Comparison of ENCODE assay signal across 8 cellular contexts in the genomic region with DNA sequence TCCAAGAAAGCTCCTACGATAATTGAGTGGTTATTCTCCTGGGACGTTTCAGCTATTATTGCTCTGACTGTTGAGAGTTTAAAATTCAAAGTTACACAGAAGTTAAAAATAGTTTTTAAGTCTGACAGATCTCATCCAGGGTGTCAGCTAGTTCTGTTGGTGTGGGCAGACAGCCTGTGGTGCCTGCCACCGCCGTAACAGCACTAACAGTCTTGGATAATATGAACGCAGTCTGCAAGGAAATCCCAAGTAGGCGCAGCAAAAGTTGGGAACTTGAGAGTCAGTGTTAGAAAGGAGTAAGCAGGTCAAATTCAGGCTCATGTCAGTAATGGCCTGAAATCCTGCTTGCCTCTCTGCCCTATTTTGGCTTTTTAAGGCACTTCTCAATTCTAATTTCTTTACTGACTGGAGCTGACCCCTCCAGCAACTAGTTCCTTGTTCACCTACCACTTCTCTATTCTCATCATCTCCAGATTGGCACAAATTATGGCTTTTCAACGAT. TPM values are rescaled to one million over a fixed set of nuclear protein-coding genes. Genes with fewer than 3 reads are reported as not detected.
DNase-seq lines count a peak whose midpoint lies in the region; ATAC-seq, FAIRE-seq and TF ChIP-seq lines count a peak whose summit lies in the region.

No MANE protein-coding gene starts in this region.

- 80% methylated on average over 7 of the region's 7 CpGs; no CpG with 5 or more reads in 1 of the 2 experiments for WGBS in H1 (ENCODE audit: extremely low coverage in 1 of 2, insufficient coverage in 1 of 2, insufficient read length in 1 of 2, insufficient replicate concordance in 2 of 2, low coverage in 1 of 2, low lambda C conversion rate in 2 of 2, missing lambda C conversion rate in 1 of 2), 2 experiments
- WGBS in neuronal stem cell (ENCODE audit: extremely low coverage in 2 of 2, insufficient read length in 2 of 2, insufficient replicate concordance in 1 of 2), 2 donors = no CpG with 5 or more reads among the region's 7 CpGs

- H4K8ac ChIP-seq in H1 (ENCODE audit: extremely low read depth, insufficient read depth, low read length) (no peak overlapping the region), neuronal stem cell (ENCODE audit: low read depth, low read length) (no peak overlapping the region)

- no peaks in the 10 kb centered on the region for H3K36me3 ChIP-seq in BLaER1
- no peaks in the 10 kb centered on the region for H3K36me3 ChIP-seq in H1 (ENCODE audit: control insufficient read depth in 2 of 4, insufficient read depth in 4 of 4, low read length in 3 of 4)
- no peaks in the 10 kb centered on the region for H3K36me3 ChIP-seq in neuronal stem cell (replicated peaks in 1 of 2; ENCODE audit: control insufficient read depth in 2 of 2, insufficient read depth in 2 of 2, low read length in 2 of 2)

- H2AFZ ChIP-seq in H1 (ENCODE audit: low read length) (no peak overlapping the region), neuronal stem cell (ENCODE audit: low read length) (peak overlapping the region; percentile 97)

- H3K23ac ChIP-seq in H1 (ENCODE audit: insufficient read length) (no peak overlapping the region), neuronal stem cell (ENCODE audit: low read depth, low read length, poor library complexity) (no peak overlapping the region)

- H4K5ac ChIP-seq in H1 (ENCODE audit: insufficient read length, low read depth, low read length) = no peak overlapping the region

- TF ChIP-seq CTCF in H1 (IDR thresholded peaks at IDR 0.05; ENCODE audit: control extremely low read depth in 1 of 3, insufficient read depth in 1 of 3, low read depth in 1 of 3, low read length in 3 of 3) (no peak), GM13977 (IDR thresholded peaks at IDR 0.05; ENCODE audit: extremely low read depth, insufficient read depth, missing control alignments) (no peak)

- H3K27ac ChIP-seq in BLaER1 = no peak overlapping the region
- no peak overlapping the region for H3K27ac ChIP-seq in H1 (ENCODE audit: low read depth, low read length)
- H3K27ac ChIP-seq in neuronal stem cell (replicated peaks; ENCODE audit: low read length) = no peak overlapping the region

- H3K79me1 ChIP-seq in H1 (ENCODE audit: low read depth, low read length) (no peaks in the 10 kb centered on the region), neuronal stem cell (ENCODE audit: low read depth, low read length) (peaks cover 3% of the 10 kb centered on the region)

- H2BK5ac ChIP-seq in H1 (ENCODE audit: low read depth, low read length) = no peak overlapping the region
- no peak overlapping the region for H2BK5ac ChIP-seq in neuronal stem cell (ENCODE audit: low read length)

- no peak overlapping the region for H3K56ac ChIP-seq in H1 (replicated peaks; ENCODE audit: insufficient read length, low read depth, low read length)

- ATAC-seq in GM21528 (IDR thresholded peaks at IDR 0.05; ENCODE audit: low FRiP score, unreplicated experiment) (no peak), GM18867 (IDR thresholded peaks at IDR 0.05; ENCODE audit: unreplicated experiment) (no peak), HG03469 (IDR thresholded peaks at IDR 0.05; ENCODE audit: unreplicated experiment) (no peak)

- H3K9ac ChIP-seq in BLaER1 = no peak overlapping the region
- H3K9ac ChIP-seq in H1 (replicated peaks in 1 of 4; ENCODE audit: extremely low read depth in 1 of 4, low read depth in 3 of 4, low read length in 3 of 4) = no peak overlapping the region
- no peak overlapping the region for H3K9ac ChIP-seq in neuronal stem cell (ENCODE audit: low read depth, low read length, poor library complexity)

- H2BK20ac ChIP-seq in H1 (ENCODE audit: low read length) = no peak overlapping the region

- H3K4me1 ChIP-seq in BLaER1 (peaks cover 19% of the 10 kb centered on the region), H1 (replicated peaks in 1 of 4; ENCODE audit: control insufficient read depth in 3 of 4, insufficient read depth in 4 of 4, low read length in 3 of 4) (no peaks in the 10 kb centered on the region), neuronal stem cell (ENCODE audit: control insufficient read depth in 2 of 2, insufficient read depth in 1 of 2, low read depth in 1 of 2, low read length in 2 of 2) (peaks cover 0 to 7% of the 10 kb centered on the region in 2 donors)

- H2AK5ac ChIP-seq in H1 (ENCODE audit: low read depth, low read length) = no peak overlapping the region
- no peak overlapping the region for H2AK5ac ChIP-seq in neuronal stem cell (ENCODE audit: low read depth, low read length)

- H4K20me1 ChIP-seq in BLaER1 (peaks cover 10% of the 10 kb centered on the region; the same call in 1 of the 2 replicates), H1 (replicated peaks in 1 of 2; ENCODE audit: control insufficient read depth in 1 of 2, insufficient read depth in 2 of 2, low read length in 2 of 2) (peaks cover 0 to 1% of the 10 kb centered on the region in 2 experiments)

- no peak for TF ChIP-seq RAD21 in H1 (IDR thresholded peaks at IDR 0.05 in 1 of 2, conservative IDR thresholded peaks at IDR 0.05 in 1 of 2; ENCODE audit: low read depth in 2 of 2, low read length in 2 of 2)

- H3K4me3 ChIP-seq in BLaER1 (no peak overlapping the region), H1 (ENCODE audit: extremely low read depth in 1 of 4, insufficient read depth in 2 of 4, low read depth in 3 of 4, low read length in 4 of 4) (peak overlapping the region in 1 of 4 experiments; percentile 81; a peak in 1 of 8 replicates), neuronal stem cell (ENCODE audit: low read length in 2 of 2) (peak overlapping the region in 1 of 2 donors; percentile 84)

- no peak overlapping the region; the same call in 1 of the 2 replicates for H3K18ac ChIP-seq in H1 (ENCODE audit: extremely low read depth, low read length)
- no peak overlapping the region for H3K18ac ChIP-seq in neuronal stem cell (ENCODE audit: low read length)

- no peak overlapping the region for H2BK12ac ChIP-seq in H1 (ENCODE audit: low read depth, low read length)
- no peak overlapping the region for H2BK12ac ChIP-seq in neuronal stem cell (ENCODE audit: low read length)

- POLR2A ChIA-PET in H1 (lab: Charles Lee; ENCODE audit: partially characterized antibody) = interaction anchor here (0.8 to 1.6 kb wide), 2 partner anchors 11 to 59 kb away, joined by 4 read pairs; partner anchors contain the start of gene ARL6

- no peak for FAIRE-seq in H1 (lab: Jason Lieb, UNC)

- H3K4ac ChIP-seq in H1 (replicated peaks; ENCODE audit: insufficient read length, low read depth, low read length) = no peak overlapping the region
- H3K4ac ChIP-seq in neuronal stem cell (ENCODE audit: low read length) = no peak overlapping the region

- peak; percentile 19 to 32 for DNase-seq in NOMO-1 (lab: John Stamatoyannopoulos, UW; ENCODE audit: unreplicated experiment in 2 of 2)
- DNase-seq in H1 (ENCODE audit: low read depth in 1 of 2, low spot score in 2 of 2) = no peak
- DNase-seq in neuronal stem cell (ENCODE audit: low spot score) = no peak
- no peak for DNase-seq in GM13977 (ENCODE audit: low spot score)

- H3K79me2 ChIP-seq in H1 (ENCODE audit: control insufficient read depth in 1 of 2, insufficient read depth in 2 of 2, low read length in 2 of 2) = 0 out of 4 replicates have a peak, but pooled peaks cover 0 to 9% of the 10 kb centered on the region in 2 experiments

- no peak overlapping the region for H4K91ac ChIP-seq in H1 (replicated peaks; ENCODE audit: insufficient read length, low read length)
- H4K91ac ChIP-seq in neuronal stem cell (ENCODE audit: low read depth, low read length, poor library complexity) = no peak overlapping the region

- peaks cover 3% of the 10 kb centered on the region for H3K23me2 ChIP-seq in H1 (ENCODE audit: low read depth, low read length)

- no peak overlapping the region for H3K14ac ChIP-seq in H1 (ENCODE audit: insufficient read length)
- no peak overlapping the region for H3K14ac ChIP-seq in neuronal stem cell (ENCODE audit: low read length)

- H3K9me3 ChIP-seq in BLaER1 (no peaks in the 10 kb centered on the region), H1 (ENCODE audit: insufficient read depth in 2 of 2, low read depth in 1 of 2, low read length in 1 of 2) (no peaks in the 10 kb centered on the region), neuronal stem cell (replicated peaks in 1 of 2; ENCODE audit: control insufficient read depth in 2 of 2, insufficient read depth in 1 of 2, low read depth in 1 of 2, low read length in 2 of 2) (no peaks in the 10 kb centered on the region)

- H3K4me2 ChIP-seq in BLaER1 (peak overlapping the region; percentile 99), H1 (ENCODE audit: insufficient read depth in 1 of 2, low read depth in 2 of 2, low read length in 2 of 2) (peak overlapping the region; percentile 53 to 90; a peak in 2 of 4 replicates), neuronal stem cell (ENCODE audit: insufficient read depth, low read length, poor library complexity, severe bottlenecking) (no peak overlapping the region)

- TF ChIP-seq EP300 in H1 (IDR thresholded peaks at IDR 0.05; ENCODE audit: borderline replicate concordance in 1 of 2, low read depth in 2 of 2, low read length in 2 of 2) = no peak

- in situ Hi-C loops in GM13977 (cut with MboI; ENCODE audit: low pct_unique_long_range_greater_than_20kb, low sequenced_read_pairs, unreplicated experiment) = no loop called here

- H2BK15ac ChIP-seq in H1 (ENCODE audit: low read length) (no peak overlapping the region), neuronal stem cell (ENCODE audit: low read length) (no peak overlapping the region)

- H2BK120ac ChIP-seq in H1 (replicated peaks; ENCODE audit: low read depth, low read length) (no peak overlapping the region), neuronal stem cell (ENCODE audit: low read depth, low read length) (no peak overlapping the region)

- TF ChIP-seq POLR2A in H1 (IDR thresholded peaks at IDR 0.05; ENCODE audit: control extremely low read depth in 1 of 2, low read depth in 2 of 2, low read length in 2 of 2) = no peak

- peaks cover 37% of the 10 kb centered on the region for H3K27me3 ChIP-seq in BLaER1
- H3K27me3 ChIP-seq in H1 (replicated peaks in 1 of 4; ENCODE audit: control insufficient read depth in 3 of 4, extremely low read depth in 1 of 4, insufficient read depth in 3 of 4, low read length in 3 of 4) = peaks cover 0 to 22% (median 9%) of the 10 kb centered on the region in 4 experiments; a peak in 5 of 7 replicates
- peaks cover 0 to 14% (median 12%) of the 10 kb centered on the region in 3 experiments for H3K27me3 ChIP-seq in neuronal stem cell (ENCODE audit: control insufficient read depth in 3 of 3, insufficient read depth in 3 of 3, low read depth in 1 of 3, low read length in 3 of 3)

- CTCF ChIA-PET in H1 (lab: Charles Lee; ENCODE audit: partially characterized antibody) = interaction anchor here (0.9 to 1.5 kb wide), 2 partner anchors 30 to 145 kb away, joined by 3 to 4 read pairs; no protein-coding TSS in a partner anchor

RNA-seq across cellular contexts. Expression of gene CRYBG3, which starts 1.7 kb away (rescaled TPM):
- 8.0 and 9.6 TPM in 2 replicates for total RNA-seq in H1 (2021; fragmentation: NEBNext Ultra II Directional; extraction: Animal tissue kit (Norgen Biotek cat#: 25700))
- 1.1 and 2.1 TPM in 2 replicates for polyA plus RNA-seq in H1 (2011; rRNA removed)
- polyA plus RNA-seq in H1 (2011; cell fraction: cytosol; rRNA removed) = 2.7 TPM
- 4.9 TPM for polyA plus RNA-seq in H1 (2011; cell fraction: nucleus; rRNA removed)
- polyA plus RNA-seq in H1 (2012, experiment 1 of 2) = 3.6 to 5.3 TPM (median 4.9 TPM) in 4 replicates
- polyA plus RNA-seq in H1 (2012, experiment 2 of 2) = 0.17 TPM
- polyA plus RNA-seq in H1 (2013, experiment 1 of 2) = 5.2 TPM
- 4.4 TPM for polyA plus RNA-seq in H1 (2013, experiment 2 of 2)
- 7.5 and 12.5 TPM in 2 replicates for polyA minus RNA-seq in H1 (2011; rRNA and poly(A)+ RNA removed)
- 7.3 TPM for polyA minus RNA-seq in H1 (2011; cell fraction: cytosol; rRNA and poly(A)+ RNA removed)
- polyA minus RNA-seq in H1 (2011; cell fraction: nucleus; rRNA and poly(A)+ RNA removed) = 18.2 TPM
- 1.4 TPM for polyA plus RNA-seq in neuronal stem cell (2013, experiment 1 of 2)
- polyA plus RNA-seq in neuronal stem cell (2013, experiment 2 of 2) = 1.4 TPM

RNA-seq across cellular contexts. Expression of gene ARL6, which starts 59.0 kb away (rescaled TPM):
- 9.3 and 12.0 TPM in 2 replicates for total RNA-seq in H1 (2021; fragmentation: NEBNext Ultra II Directional; extraction: Animal tissue kit (Norgen Biotek cat#: 25700))
- polyA plus RNA-seq in H1 (2011; rRNA removed) = 1.8 and 2.7 TPM in 2 replicates
- polyA plus RNA-seq in H1 (2011; cell fraction: cytosol; rRNA removed) = 2.9 TPM
- polyA plus RNA-seq in H1 (2011; cell fraction: nucleus; rRNA removed) = 4.7 TPM
- polyA plus RNA-seq in H1 (2012, experiment 1 of 2) = 3.8 to 5.2 TPM (median 4.5 TPM) in 4 replicates
- 0.31 TPM for polyA plus RNA-seq in H1 (2012, experiment 2 of 2)
- polyA plus RNA-seq in H1 (2013, experiment 1 of 2) = 4.5 TPM
- 4.5 TPM for polyA plus RNA-seq in H1 (2013, experiment 2 of 2)
- polyA minus RNA-seq in H1 (2011; rRNA and poly(A)+ RNA removed) = 6.3 and 8.1 TPM in 2 replicates
- 9.4 TPM for polyA minus RNA-seq in H1 (2011; cell fraction: cytosol; rRNA and poly(A)+ RNA removed)
- 26.8 TPM for polyA minus RNA-seq in H1 (2011; cell fraction: nucleus; rRNA and poly(A)+ RNA removed)
- polyA plus RNA-seq in neuronal stem cell (2013, experiment 1 of 2) = 5.8 TPM
- 7.6 TPM for polyA plus RNA-seq in neuronal stem cell (2013, experiment 2 of 2)

Comparison
In these comparisons a context has a peak if more than half of its experiments do, and no peak if none do; other contexts are left out.
1. DNase-seq: peak in NOMO-1 (2 of 2); none in H1 (0 of 2), neuronal stem cell (single experiment) and GM13977 (single experiment).